12 cellular contexts compared by ENCODE assay signal in the genomic region with DNA sequence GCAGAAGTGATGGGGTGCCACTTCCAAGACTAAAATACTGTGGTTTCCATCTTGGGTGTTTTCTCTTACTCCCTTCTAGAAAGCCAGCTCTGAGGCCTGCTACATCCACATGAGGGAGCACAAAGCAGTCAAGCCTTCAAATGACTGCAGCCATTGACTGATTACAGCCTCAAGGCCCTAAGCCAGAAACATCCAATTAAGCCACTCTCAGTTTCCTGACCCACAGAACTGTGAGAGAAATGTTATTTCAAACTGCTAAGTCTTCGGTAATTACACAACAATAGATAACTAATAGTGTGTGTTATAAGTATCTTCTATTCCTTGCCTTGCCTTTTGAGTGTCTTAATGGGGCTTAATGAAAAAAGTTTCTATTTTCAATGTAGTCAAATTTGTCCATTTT. TPM values are rescaled to one million over a fixed set of nuclear protein-coding genes. Genes with fewer than 3 reads are reported as not detected.
DNase-seq lines count a peak whose midpoint lies in the region; ATAC-seq, FAIRE-seq and TF ChIP-seq lines count a peak whose summit lies in the region.
"Had no signal": no experiment of that assay in that cellular context is flagged by ENCODE, and none has a peak within 500 bp of the region (broad histone marks: within the 10 kb centered on the region; RNA-seq: fewer than 3 reads in every experiment).

No MANE protein-coding gene starts in this region.

- H2AK5ac ChIP-seq in mesendoderm (ENCODE audit: low read length): no peak overlapping the region

- SMC1A ChIA-PET in GM12878 (lab: Charles Lee; ENCODE audit: uncharacterized antibody, unreplicated experiment): interaction anchor here (1.1 to 3.2 kb wide), 11 partner anchors 10 to 90 kb away, joined by 3 to 15 read pairs (median 4); no protein-coding TSS in a partner anchor

- H4K5ac ChIP-seq in mesendoderm (ENCODE audit: low read length): no peak overlapping the region

- H3K36me3 ChIP-seq in GM06990 (ENCODE audit: control insufficient read depth, insufficient read depth, low read length): no peaks in the 10 kb centered on the region
- peaks cover 8% of the 10 kb centered on the region; the same call in 1 of the 2 replicates for H3K36me3 ChIP-seq in Loucy (ENCODE audit: insufficient read depth, low read length)
- H3K36me3 ChIP-seq in GM12878 (ENCODE audit: control insufficient read depth in 2 of 2, insufficient read depth in 2 of 2, low read length in 1 of 2): no peaks in the 10 kb centered on the region
- H3K36me3 ChIP-seq in mesendoderm (ENCODE audit: control insufficient read depth, insufficient read depth, low read length): no peaks in the 10 kb centered on the region
- no peaks in the 10 kb centered on the region for H3K36me3 ChIP-seq in Peyer's patch

- no peak overlapping the region for H2BK15ac ChIP-seq in mesendoderm (replicated peaks; ENCODE audit: low read depth)

- intact Hi-C loops in GM12878 (cut with micrococcal nuclease; ENCODE audit: unreplicated experiment): no loop called here

- CTCF ChIA-PET in GM12878 (lab: Yijun Ruan, JAX): interaction anchor here (1.5 to 3.8 kb wide), 3 partner anchors 10 to 111 kb away, joined by 5 to 11 read pairs (median 6); no protein-coding TSS in a partner anchor

- peaks cover 9% of the 10 kb centered on the region for H3K79me1 ChIP-seq in mesendoderm (ENCODE audit: low read length)

- RAD21 ChIA-PET in GM12878 (lab: Charles Lee; ENCODE audit: unreplicated experiment): interaction anchor here (1.1 to 1.7 kb wide), 3 partner anchors 19 to 111 kb away, joined by 4 to 6 read pairs (median 4); no protein-coding TSS in a partner anchor

- H3K4me1 ChIP-seq in Loucy (ENCODE audit: insufficient read depth, low read length, poor library complexity, severe bottlenecking) (peaks cover 4% of the 10 kb centered on the region), GM12878 (ENCODE audit: control insufficient read depth, insufficient read depth, low read length) (peaks cover 8% of the 10 kb centered on the region; the same call in 1 of the 2 replicates), mesendoderm (ENCODE audit: control insufficient read depth, low read depth, low read length) (peaks cover 2% of the 10 kb centered on the region), Peyer's patch (no peaks in the 10 kb centered on the region)

- H3K9me3 ChIP-seq in Loucy (ENCODE audit: insufficient read depth, low read depth, low read length) (peaks cover 6% of the 10 kb centered on the region; the same call in 1 of the 2 replicates), GM12878 (replicated peaks; ENCODE audit: control insufficient read depth, insufficient read depth, low read length) (peaks cover 10% of the 10 kb centered on the region), Peyer's patch (no peaks in the 10 kb centered on the region)

- no peak overlapping the region for H3K18ac ChIP-seq in mesendoderm (ENCODE audit: low read length)

- H3K56ac ChIP-seq in mesendoderm (ENCODE audit: low read length): no peak overlapping the region

- no peak for TF ChIP-seq RAD21 in GM12878 (IDR thresholded peaks at IDR 0.05; ENCODE audit: insufficient read depth, low read depth, low read length)

- H3K23ac ChIP-seq in mesendoderm (ENCODE audit: low read length): no peak overlapping the region

- H4K20me1 ChIP-seq in Loucy (ENCODE audit: insufficient read depth, low read length, poor library complexity, severe bottlenecking) (peaks cover 10% of the 10 kb centered on the region), GM12878 (ENCODE audit: control insufficient read depth, insufficient read depth) (0 out of 2 replicates have a peak, but pooled peaks cover 2% of the 10 kb centered on the region)

- TF ChIP-seq EP300 in GM12878 (IDR thresholded peaks at IDR 0.05; ENCODE audit: borderline replicate concordance in 1 of 2, control insufficient read depth in 1 of 2, low read depth in 2 of 2, low read length in 2 of 2): no peak

- no peak overlapping the region for H2BK120ac ChIP-seq in mesendoderm (ENCODE audit: low read depth, low read length)

- H3K4ac ChIP-seq in mesendoderm (ENCODE audit: low read depth, low read length): no peak overlapping the region

- no peaks in the 10 kb centered on the region for H3K9me2 ChIP-seq in Loucy (replicated peaks; ENCODE audit: low read depth, low read length)

- POLR2A ChIA-PET in GM12878 (lab: Charles Lee): interaction anchor here (0.7 to 1.3 kb wide), 4 partner anchors 12 to 225 kb away, joined by 3 to 4 read pairs (median 3); no protein-coding TSS in a partner anchor

- H3K9ac ChIP-seq in Loucy (ENCODE audit: low read depth, low read length, poor library complexity, severe bottlenecking) (no peak overlapping the region), GM12878 (ENCODE audit: control insufficient read depth, insufficient read depth, low read length) (no peak overlapping the region), mesendoderm (ENCODE audit: low read length) (no peak overlapping the region)

- in situ Hi-C loops in GM12878 (cut with MboI): loop anchor here (25.0 kb wide), 1 partner anchor 1538 kb away; a partner anchor contains a TSS

- TF ChIP-seq POLR2A in GM12878 (IDR thresholded peaks at IDR 0.05; ENCODE audit: low read depth, low read length) (no peak), Peyer's patch (IDR thresholded peaks at IDR 0.05) (no peak)

- H3K27ac ChIP-seq in GM12878 (ENCODE audit: control insufficient read depth, insufficient read depth): no peak overlapping the region
- H3K27ac ChIP-seq in mesendoderm (ENCODE audit: low read depth, low read length): no peak overlapping the region
- H3K27ac ChIP-seq in Peyer's patch: no peak overlapping the region

- no peak overlapping the region for H4K8ac ChIP-seq in mesendoderm (ENCODE audit: low read depth, low read length)

- no peak overlapping the region for H2BK5ac ChIP-seq in mesendoderm (ENCODE audit: low read length)

- H2AFZ ChIP-seq in Loucy (ENCODE audit: low read length): no peak overlapping the region
- no peak overlapping the region for H2AFZ ChIP-seq in GM12878 (ENCODE audit: control insufficient read depth, low read depth, low read length)

- no TSS peak for BruUV-seq in GM12878 (replicated peaks; lab: Mats Ljungman, UMichigan)

- WGBS in GM12878 (ENCODE audit: insufficient coverage, insufficient replicate concordance, low lambda C conversion rate, missing lambda C conversion rate): 50% methylated on average over 1 of the region's 1 CpG
- WGBS in mesendoderm (ENCODE audit: extremely low coverage, insufficient coverage, low lambda C conversion rate): no CpG with 5 or more reads among the region's 1 CpG

- H3K4me2 ChIP-seq in Loucy (ENCODE audit: low read depth, low read length, poor library complexity, severe bottlenecking) (no peak overlapping the region), GM12878 (ENCODE audit: control insufficient read depth, insufficient read depth) (no peak overlapping the region), mesendoderm (ENCODE audit: low read length) (no peak overlapping the region)

- no peaks in the 10 kb centered on the region for H3F3A ChIP-seq in Loucy (ENCODE audit: low read depth)

- no peak for DNase-seq in GM06990 (ENCODE audit: extremely low read depth, insufficient read length)
- DNase-seq in GM12878 (ENCODE audit: low read depth, low spot score): no peak
- peak; percentile 62 for DNase-seq in mesendoderm
- DNase-seq in Peyer's patch: no peak
- no peak for DNase-seq in GM19240 (ENCODE audit: insufficient read length, low spot score)
- DNase-seq: activated CD4-positive, CD25-positive, alpha-beta regulatory T cell; activated naive CD4-positive, alpha-beta T cell treated with anti-CD3 and anti-CD28 coated beads, Interleukin-2, amount 10 ng/mL, durations not matched to agents 7 days and 5 days; HCEC 1CT; MM.1S; stimulated activated naive CD4-positive, alpha-beta T cell had no signal

- peak; percentile 38 for FAIRE-seq in GM12878 (lab: Jason Lieb, UNC)

- ATAC-seq in GM12878 (peak; percentile 84), HG02840 (IDR thresholded peaks at IDR 0.05; ENCODE audit: low FRiP score, unreplicated experiment) (no peak)

- H3K79me2 ChIP-seq in Loucy (ENCODE audit: insufficient read depth, low read length) (peaks cover 71% of the 10 kb centered on the region), GM12878 (ENCODE audit: control insufficient read depth, insufficient read depth, low read length) (peaks cover 28% of the 10 kb centered on the region), mesendoderm (ENCODE audit: control insufficient read depth, insufficient read depth, low read length) (peaks cover 9% of the 10 kb centered on the region)

- TF ChIP-seq CTCF in GM06990 (IDR thresholded peaks at IDR 0.05; ENCODE audit: insufficient read depth, low read length, poor library complexity, severe bottlenecking): peak; percentile 20
- peak; percentile 22; the same call in 1 of the 2 replicates for TF ChIP-seq CTCF in Loucy (conservative IDR thresholded peaks at IDR 0.05; ENCODE audit: low read length)
- TF ChIP-seq CTCF in GM12878 (IDR thresholded peaks at IDR 0.05 in 2 of 3, conservative IDR thresholded peaks at IDR 0.05 in 1 of 3; ENCODE audit: control insufficient read depth in 2 of 3, extremely low read depth in 1 of 3, insufficient read depth in 1 of 3, low read depth in 3 of 3, low read length in 3 of 3): peak in 2 of 3 experiments; percentile 21 to 41; a peak in 1 of 6 replicates
- no peak for TF ChIP-seq CTCF in Peyer's patch (IDR thresholded peaks at IDR 0.05)

- H3K4me3 ChIP-seq in GM06990 (replicated peaks; ENCODE audit: low read depth, low read length) (no peak overlapping the region), Loucy (ENCODE audit: low read length, poor library complexity, severe bottlenecking) (no peak overlapping the region), GM12878 (no peak overlapping the region), mesendoderm (ENCODE audit: low read length) (no peak overlapping the region), Peyer's patch (no peak overlapping the region)

- no peaks in the 10 kb centered on the region for H3K27me3 ChIP-seq in GM06990 (replicated peaks; ENCODE audit: control insufficient read depth, insufficient read depth, low read length)
- no peaks in the 10 kb centered on the region for H3K27me3 ChIP-seq in Loucy (ENCODE audit: insufficient read depth, low read length, poor library complexity, severe bottlenecking)
- no peaks in the 10 kb centered on the region for H3K27me3 ChIP-seq in GM12878 (replicated peaks in 1 of 2; ENCODE audit: control insufficient read depth in 2 of 2, insufficient read depth in 2 of 2, low read length in 1 of 2)
- no peaks in the 10 kb centered on the region for H3K27me3 ChIP-seq in mesendoderm (ENCODE audit: insufficient read depth, low read length, poor library complexity)
- no peaks in the 10 kb centered on the region for H3K27me3 ChIP-seq in Peyer's patch

RNA-seq across cellular contexts. Expression of a gene that starts 24.8 kb away (rescaled TPM):
- 160 and 161 TPM in 2 replicates for total RNA-seq in GM12878 (2013; cell fraction: nucleolus; rRNA removed)
- total RNA-seq in GM12878 (2014; rRNA removed): 10.8 and 11.8 TPM in 2 replicates
- total RNA-seq in GM12878 (2014; rRNA removed; fragmentation: Illumina TruSeq; extraction: Trizol): 20.7 TPM in 2 replicates
- 20.2 and 22.1 TPM in 2 replicates for total RNA-seq in GM12878 (2021)
- polyA plus RNA-seq in GM12878 (2011; ENCODE audit: low read depth): 5.5 TPM
- 31.0 and 37.2 TPM in 2 replicates for polyA plus RNA-seq in GM12878 (2011; rRNA removed)
- 13.8 and 17.2 TPM in 2 replicates for polyA plus RNA-seq in GM12878 (2011; cell fraction: cytosol; rRNA removed)
- polyA plus RNA-seq in GM12878 (2011; cell fraction: nucleus; rRNA removed): 22.8 and 25.5 TPM in 2 replicates
- 8.9 and 10.4 TPM in 2 replicates for polyA plus RNA-seq in GM12878 (2012)
- 12.6 and 12.8 TPM in 2 replicates for polyA plus RNA-seq in GM12878 (2014; fragmentation: Illumina TruSeq; extraction: Trizol)
- polyA plus RNA-seq in GM12878 (2014; fragmentation: Nextera tagmentation; extraction: Ambion mirVana): 1 to 10 TPM; 2.6 to 4.0 TPM
- 6.8 and 10.2 TPM in 2 replicates for polyA plus RNA-seq in GM12878 (2014; rRNA removed)
- polyA plus RNA-seq in GM12878 (2016; fragmentation: Nextera tagmentation; extraction: Ambion mirVana): 10 to 100 TPM in 1 of 2 experiments, 1 to 10 TPM in 1; 7.9 to 10.4 TPM
- 74.6 and 101 TPM in 2 replicates for polyA minus RNA-seq in GM12878 (2011; rRNA and poly(A)+ RNA removed)
- polyA minus RNA-seq in GM12878 (2011; cell fraction: cytosol; rRNA and poly(A)+ RNA removed): 21.1 and 27.3 TPM in 2 replicates
- polyA minus RNA-seq in GM12878 (2011; cell fraction: nucleus; rRNA and poly(A)+ RNA removed): 42.2 and 84.2 TPM in 2 replicates
- 8.5 TPM for polyA plus RNA-seq in mesendoderm (2013, experiment 1 of 2)
- polyA plus RNA-seq in mesendoderm (2013, experiment 2 of 2): 8.9 TPM
- total RNA-seq in Peyer's patch: 10 to 100 TPM; 26.3 to 97.4 (median 47.6) TPM

Comparison
In these comparisons a context has a peak if more than half of its experiments do, and no peak if none do; other contexts are left out.
1. CTCF ChIP-seq: peak in GM06990 (single experiment), Loucy (single experiment) and GM12878 (2 of 3); none in Peyer's patch (0 of 6).